In the genomic region with DNA sequence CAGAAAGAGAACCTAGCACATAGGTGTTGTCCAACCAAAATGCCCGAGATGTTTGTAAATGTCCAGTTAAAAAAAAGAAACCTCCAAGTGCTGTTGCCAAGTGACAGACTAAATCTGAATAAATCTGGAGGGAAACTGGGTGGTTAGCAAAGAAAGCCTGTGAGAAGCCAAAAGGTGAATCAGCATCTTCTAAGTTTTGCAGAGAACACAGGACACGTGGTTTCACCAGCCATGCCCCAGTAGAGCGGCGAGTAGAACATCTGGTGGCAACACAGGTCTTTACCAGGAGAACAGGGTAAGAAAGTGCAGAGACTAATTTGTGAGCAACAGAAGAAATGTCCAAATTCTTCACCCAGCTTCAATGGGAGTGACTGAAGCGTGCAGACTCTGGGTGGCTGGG, we compare ENCODE assay signal across 22 cellular contexts.
"Had no signal": no experiment of that assay in that cellular context is flagged by ENCODE, and none has a peak within 500 bp of the region (broad histone marks: within the 10 kb centered on the region; RNA-seq: fewer than 3 reads in every experiment).

No MANE protein-coding gene starts in this region.

- H3K27me3 Mint-ChIP-seq: naive thymus-derived CD8-positive, alpha-beta T cell had no signal

- DNase-seq: dermis blood vessel endothelial cell; effector memory CD4-positive, alpha-beta T cell; left ventricle myocardium superior; lower lobe of right lung; naive thymus-derived CD8-positive, alpha-beta T cell; nephron progenitor cell; occipital lobe; ovary; posterior cingulate gyrus; psoas muscle; right cardiac atrium; sigmoid colon; stimulated activated CD4-positive, alpha-beta T cell treated with anti-CD3 and anti-CD28 coated beads, Interleukin-2, amount 100 ng/mL, for 24 hours; stimulated activated CD4-positive, alpha-beta T cell treated with anti-CD3 and anti-CD28 coated beads, Interleukin-4, amount 100 ng/mL, for 24 hours; stimulated activated naive CD4-positive, alpha-beta T cell treated with Interleukin-2 at 50 U/mL for 16 hours; stomach; upper lobe of right lung; uterus had no signal

- ATAC-seq: left ventricle myocardium superior; lower lobe of right lung; naive thymus-derived CD8-positive, alpha-beta T cell; psoas muscle; right cardiac atrium; stimulated activated effector memory CD8-positive, alpha-beta T cell treated with anti-CD3 and anti-CD28 coated beads, Interleukin-12 subunit alpha, Interleukin-12 subunit beta, amount 100 ng/mL, for 72 hours; upper lobe of right lung had no signal

- H3K4me3 ChIP-seq: coronary artery, esophagus muscularis mucosa, lower lobe of right lung, ovary, psoas muscle, sigmoid colon, stomach, tibial nerve, upper lobe of right lung, uterus had no signal

- H3K27ac ChIP-seq: coronary artery, esophagus muscularis mucosa, lower lobe of right lung, ovary, psoas muscle, sigmoid colon, stomach, tibial nerve, upper lobe of right lung, uterus had no signal

- H3K27me3 ChIP-seq: esophagus muscularis mucosa, ovary, sigmoid colon, stomach, tibial nerve, upper lobe of right lung, uterus had no signal

- H3K36me3 Mint-ChIP-seq: naive thymus-derived CD8-positive, alpha-beta T cell; stimulated activated effector memory CD8-positive, alpha-beta T cell treated with anti-CD3 and anti-CD28 coated beads, Interleukin-12 subunit alpha, Interleukin-12 subunit beta, amount 100 ng/mL, for 72 hours had no signal

- H3K27ac Mint-ChIP-seq: naive thymus-derived CD8-positive, alpha-beta T cell; nephron progenitor cell; stimulated activated effector memory CD8-positive, alpha-beta T cell treated with anti-CD3 and anti-CD28 coated beads, Interleukin-12 subunit alpha, Interleukin-12 subunit beta, amount 100 ng/mL, for 72 hours had no signal

- H3K4me1 Mint-ChIP-seq: naive thymus-derived CD8-positive, alpha-beta T cell; stimulated activated effector memory CD8-positive, alpha-beta T cell treated with anti-CD3 and anti-CD28 coated beads, Interleukin-12 subunit alpha, Interleukin-12 subunit beta, amount 100 ng/mL, for 72 hours had no signal

- H3K4me1 ChIP-seq: esophagus muscularis mucosa, lower lobe of right lung, psoas muscle, sigmoid colon, stomach, tibial nerve, upper lobe of right lung, uterus had no signal

- H3K36me3 ChIP-seq: esophagus muscularis mucosa, lower lobe of right lung, ovary, sigmoid colon, stomach, tibial nerve, upper lobe of right lung, uterus had no signal

- H3K4me3 Mint-ChIP-seq: naive thymus-derived CD8-positive, alpha-beta T cell; nephron progenitor cell; stimulated activated effector memory CD8-positive, alpha-beta T cell treated with anti-CD3 and anti-CD28 coated beads, Interleukin-12 subunit alpha, Interleukin-12 subunit beta, amount 100 ng/mL, for 72 hours had no signal

- H3K9me3 ChIP-seq: lower lobe of right lung, ovary, psoas muscle, sigmoid colon, upper lobe of right lung, uterus had no signal
